ENCODE assay signal across 8 cellular contexts in genomic region chr4:84965558-84966381, GRCh38. TPM values are rescaled to one million over a fixed set of nuclear protein-coding genes. Genes with fewer than 3 reads are reported as not detected.
DNase-seq lines count a peak whose midpoint lies in the region; ATAC-seq, FAIRE-seq and TF ChIP-seq lines count a peak whose summit lies in the region.

No MANE protein-coding gene starts in this region.

- peak overlapping the region; percentile 42 for H3K27ac ChIP-seq in duodenal mucosa (ENCODE audit: low read depth, low read length)
- H3K27ac ChIP-seq in HepG2 (ENCODE audit: extremely low read length, insufficient read depth, low read length) = peak overlapping the region; percentile 82

- intact Hi-C loops in HepG2 (cut with micrococcal nuclease; ENCODE audit: unreplicated experiment) = loop anchor here (2.0 kb wide), 1 partner anchor 387 kb away; no protein-coding TSS in a partner anchor

- H3K9ac ChIP-seq in duodenal mucosa (ENCODE audit: low read depth in 1 of 2, low read length in 2 of 2) = peak overlapping the region; percentile 55 to 61
- H3K9ac ChIP-seq in HepG2 (ENCODE audit: insufficient read depth, low read depth, low read length) = peak overlapping the region; percentile 84

- no peak overlapping the region for H2AFZ ChIP-seq in HepG2 (ENCODE audit: low read length)

- peaks cover 12% of the 10 kb centered on the region for H3K4me1 Mint-ChIP-seq in stimulated activated naive CD8-positive, alpha-beta T cell treated with anti-CD3 and anti-CD28 coated beads, Interleukin-15, amount 100 ng/mL, for 72 hours

- no peaks in the 10 kb centered on the region; the same call in none of the 2 replicates for H4K20me1 ChIP-seq in HepG2 (ENCODE audit: insufficient read depth, low read length)

- POLR2A ChIA-PET in HepG2 (lab: Yijun Ruan, JAX) = interaction anchor here (0.5 to 1.6 kb wide), 3 partner anchors 14 to 383 kb away, joined by 3 to 4 read pairs (median 4); no protein-coding TSS in a partner anchor

- H3K79me2 ChIP-seq in HepG2 (ENCODE audit: insufficient read depth, low read length) = peaks cover 37% of the 10 kb centered on the region

- H3K4me3 ChIP-seq in duodenal mucosa (ENCODE audit: low read depth in 1 of 2, low read length in 2 of 2) = peak overlapping the region; percentile 76 to 78
- H3K4me3 ChIP-seq in HepG2 (replicated peaks in 1 of 3; ENCODE audit: insufficient read depth in 1 of 3, low read depth in 2 of 3, low read length in 3 of 3) = peak overlapping the region; percentile 89 to 91 (median 90)

- H3K27me3 ChIP-seq in duodenal mucosa (ENCODE audit: control insufficient read depth in 1 of 2, insufficient read depth in 2 of 2, low read length in 2 of 2) (no peaks in the 10 kb centered on the region), HepG2 (ENCODE audit: control insufficient read depth in 1 of 2, insufficient read depth in 2 of 2, low read length in 2 of 2) (no peaks in the 10 kb centered on the region)

- peaks cover 54% of the 10 kb centered on the region for H3K27me3 Mint-ChIP-seq in stimulated activated naive CD8-positive, alpha-beta T cell treated with anti-CD3 and anti-CD28 coated beads, Interleukin-15, amount 100 ng/mL, for 72 hours

- H3K4me2 ChIP-seq in HepG2 (ENCODE audit: low read depth, low read length) = peak overlapping the region; percentile 86

- H3K36me3 ChIP-seq in duodenal mucosa (ENCODE audit: control insufficient read depth in 1 of 2, insufficient read depth in 2 of 2, low read length in 2 of 2) (no peaks in the 10 kb centered on the region), HepG2 (replicated peaks in 1 of 2; ENCODE audit: control insufficient read depth in 1 of 2, insufficient read depth in 2 of 2, low read length in 2 of 2) (no peaks in the 10 kb centered on the region)

- no TSS peak for BruUV-seq in HepG2 (replicated peaks; lab: Mats Ljungman, UMichigan)

- WGBS in HepG2 (ENCODE audit: low lambda C conversion rate) = 0% methylated on average over 1 of the region's 98 CpGs

- peak overlapping the region; percentile 48 to 54 for H3K4me3 Mint-ChIP-seq in stimulated activated naive CD8-positive, alpha-beta T cell treated with anti-CD3 and anti-CD28 coated beads, Interleukin-15, amount 100 ng/mL, for 72 hours

- no peak for FAIRE-seq in HepG2 (lab: Jason Lieb, UNC)

- H3K4me1 ChIP-seq in duodenal mucosa (ENCODE audit: control insufficient read depth in 1 of 2, insufficient read depth in 2 of 2, low read length in 2 of 2) (peaks cover 7 to 14% of the 10 kb centered on the region in 2 donors), HepG2 (ENCODE audit: insufficient read depth, low read length) (peaks cover 23% of the 10 kb centered on the region)

- TF ChIP-seq CTCF in HepG2 (CRISPR knock-in tag; IDR thresholded peaks at IDR 0.05) = peak; percentile 37
- no peak for TF ChIP-seq CTCF in GM13977 (IDR thresholded peaks at IDR 0.05; ENCODE audit: extremely low read depth, insufficient read depth, missing control alignments)

- CTCF ChIA-PET in HepG2 (lab: Yijun Ruan, JAX; ENCODE audit: low intra/inter-chr PET ratio, low total read pairs) = no interaction called here

- TF ChIP-seq EP300 in HepG2 (IDR thresholded peaks at IDR 0.05; ENCODE audit: low read depth in 2 of 2, low read length in 2 of 2) (no peak), HepG2 (CRISPR knock-in tag; IDR thresholded peaks at IDR 0.05; ENCODE audit: borderline replicate concordance) (no peak)

- DNase-seq in G401 (ENCODE audit: low spot score) (peak; percentile 72), RPMI8226 (peak; percentile 16), HepG2 (ENCODE audit: low spot score) (peak; percentile 14), GM13977 (ENCODE audit: low spot score) (no peak)
- DNase-seq in stimulated activated naive CD8-positive, alpha-beta T cell treated with anti-CD3 and anti-CD28 coated beads, Interleukin-15, amount 100 ng/mL, for 72 hours = no peak

- no peaks in the 10 kb centered on the region for H3K9me3 Mint-ChIP-seq in stimulated activated naive CD8-positive, alpha-beta T cell treated with anti-CD3 and anti-CD28 coated beads, Interleukin-15, amount 100 ng/mL, for 72 hours

- H3K9me3 ChIP-seq in duodenal mucosa (ENCODE audit: control insufficient read depth in 1 of 2, low read length in 2 of 2) (no peaks in the 10 kb centered on the region), HepG2 (ENCODE audit: low read length) (no peaks in the 10 kb centered on the region)

- peak; percentile 27 for ATAC-seq in HG02870 (IDR thresholded peaks at IDR 0.05; ENCODE audit: unreplicated experiment)
- peak; percentile 80 for ATAC-seq in HepG2
- ATAC-seq in stimulated activated naive CD8-positive, alpha-beta T cell treated with anti-CD3 and anti-CD28 coated beads, Interleukin-15, amount 100 ng/mL, for 72 hours = peak; percentile 71
- ATAC-seq in GM21526 (IDR thresholded peaks at IDR 0.05; ENCODE audit: low FRiP score, unreplicated experiment) = no peak

- in situ Hi-C loops in G401 (cut with HindIII; ENCODE audit: low sequenced_read_pairs) (no loop called here), HepG2 (cut with HindIII; ENCODE audit: extremely low pct_ligation_motif_present, low pct_unique_long_range_greater_than_20kb) (loop anchor here (5.0 to 10.0 kb wide), 2 partner anchors 213 to 381 kb away; partner anchors contain the start of gene CDS1), GM13977 (cut with MboI; ENCODE audit: low pct_unique_long_range_greater_than_20kb, low sequenced_read_pairs, unreplicated experiment) (loop anchor here (25.0 kb wide), 1 partner anchor 203 kb away; no protein-coding TSS in a partner anchor)

- TF ChIP-seq POLR2A in HepG2 (IDR thresholded peaks at IDR 0.05; ENCODE audit: insufficient read depth in 1 of 2, low read depth in 2 of 2, low read length in 2 of 2) = no peak

- TF ChIP-seq RAD21 in HepG2 (CRISPR knock-in tag; IDR thresholded peaks at IDR 0.05) = no peak; the same call in 1 of the 2 replicates

- no peak overlapping the region for H3K27ac Mint-ChIP-seq in stimulated activated naive CD8-positive, alpha-beta T cell treated with anti-CD3 and anti-CD28 coated beads, Interleukin-15, amount 100 ng/mL, for 72 hours

TF ChIP-seq in HepG2, 621 proteins besides CTCF, POLR2A, EP300 and RAD21 (continues in another document):
- TF ChIP-seq REL (CRISPR knock-in tag; conservative IDR thresholded peaks at IDR 0.05) (0 out of 2 replicates have a peak, but pooled peaks have one; percentile 21), SRY (CRISPR knock-in tag; IDR thresholded peaks at IDR 0.05) (no peak; the same call in 1 of the 2 replicates), ZNF329 (CRISPR knock-in tag; IDR thresholded peaks at IDR 0.05; ENCODE audit: low read depth) (peak; percentile 97)
- TF ChIP-seq, protein P1, sequence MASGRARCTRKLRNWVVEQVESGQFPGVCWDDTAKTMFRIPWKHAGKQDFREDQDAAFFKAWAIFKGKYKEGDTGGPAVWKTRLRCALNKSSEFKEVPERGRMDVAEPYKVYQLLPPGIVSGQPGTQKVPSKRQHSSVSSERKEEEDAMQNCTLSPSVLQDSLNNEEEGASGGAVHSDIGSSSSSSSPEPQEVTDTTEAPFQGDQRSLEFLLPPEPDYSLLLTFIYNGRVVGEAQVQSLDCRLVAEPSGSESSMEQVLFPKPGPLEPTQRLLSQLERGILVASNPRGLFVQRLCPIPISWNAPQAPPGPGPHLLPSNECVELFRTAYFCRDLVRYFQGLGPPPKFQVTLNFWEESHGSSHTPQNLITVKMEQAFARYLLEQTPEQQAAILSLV (CRISPR knock-in tag; IDR thresholded peaks at IDR 0.05; ENCODE audit: borderline replicate concordance) = no peak; the same call in 1 of the 2 replicates

RNA-seq across cellular contexts. Expression of gene WDFY3, which starts 0.7 kb away (rescaled TPM):
- 15.4 and 38.0 TPM in 2 replicates for total RNA-seq in G401 (2014; rRNA removed; shearing (Covaris generic))
- 24.5 and 30.8 TPM in 2 replicates for total RNA-seq in HepG2 (2016; rRNA removed; fragmentation: Illumina TruSeq; extraction: Trizol)
- total RNA-seq in HepG2 (2016; cell fraction: cytosol; rRNA removed; fragmentation: Illumina TruSeq; extraction: Trizol; ENCODE audit: low read depth) = 8.8 and 10.0 TPM in 2 replicates
- 22.5 and 29.2 TPM in 2 replicates for total RNA-seq in HepG2 (2016; cell fraction: insoluble cytoplasmic fraction; rRNA removed; fragmentation: Illumina TruSeq; extraction: Trizol)
- total RNA-seq in HepG2 (2016; cell fraction: membrane; rRNA removed; fragmentation: Illumina TruSeq; extraction: Trizol) = 10.2 and 11.3 TPM in 2 replicates
- 60.8 and 61.6 TPM in 2 replicates for total RNA-seq in HepG2 (2016; cell fraction: nucleus; rRNA removed; fragmentation: Illumina TruSeq; extraction: Trizol)
- 16.7 and 19.9 TPM in 2 replicates for polyA plus RNA-seq in HepG2 (2011; rRNA removed)
- polyA plus RNA-seq in HepG2 (2011; cell fraction: cytosol; rRNA removed) = 13.5 and 17.1 TPM in 2 replicates
- 27.2 and 44.3 TPM in 2 replicates for polyA plus RNA-seq in HepG2 (2011; cell fraction: nucleus; rRNA removed)
- polyA plus RNA-seq in HepG2 (2012) = 13.4 TPM in 2 replicates
- polyA plus RNA-seq in HepG2 (2016; cell fraction: cytosol; fragmentation: Illumina TruSeq; extraction: Trizol; ENCODE audit: low read depth) = 0.48 and 0.73 TPM in 2 replicates
- 9.4 and 10.1 TPM in 2 replicates for polyA plus RNA-seq in HepG2 (2016; cell fraction: insoluble cytoplasmic fraction; fragmentation: Illumina TruSeq; extraction: Trizol; ENCODE audit: low read depth)
- polyA plus RNA-seq in HepG2 (2016; cell fraction: membrane; fragmentation: Illumina TruSeq; extraction: Trizol; ENCODE audit: low read depth) = 1.3 and 1.8 TPM in 2 replicates
- polyA plus RNA-seq in HepG2 (2016; cell fraction: nucleus; fragmentation: Illumina TruSeq; extraction: Trizol; ENCODE audit: insufficient read depth, low read depth) = 16.1 and 19.7 TPM in 2 replicates
- 84.0 and 132 TPM in 2 replicates for polyA minus RNA-seq in HepG2 (2011; rRNA and poly(A)+ RNA removed; ENCODE audit: low replicate concordance)
- 44.8 and 56.1 TPM in 2 replicates for polyA minus RNA-seq in HepG2 (2011; cell fraction: cytosol; rRNA and poly(A)+ RNA removed)
- polyA minus RNA-seq in HepG2 (2011; cell fraction: nucleus; rRNA and poly(A)+ RNA removed) = 216 and 287 TPM in 2 replicates

Comparison
In these comparisons a context has a peak if more than half of its experiments do, and no peak if none do; other contexts are left out.
1. DNase-seq: peak in G401 (single experiment), RPMI8226 (single experiment) and HepG2 (single experiment); none in stimulated activated naive CD8-positive, alpha-beta T cell treated with anti-CD3 and anti-CD28 coated beads, Interleukin-15, amount 100 ng/mL, for 72 hours (0 of 2) and GM13977 (single experiment).